In the genomic region with DNA sequence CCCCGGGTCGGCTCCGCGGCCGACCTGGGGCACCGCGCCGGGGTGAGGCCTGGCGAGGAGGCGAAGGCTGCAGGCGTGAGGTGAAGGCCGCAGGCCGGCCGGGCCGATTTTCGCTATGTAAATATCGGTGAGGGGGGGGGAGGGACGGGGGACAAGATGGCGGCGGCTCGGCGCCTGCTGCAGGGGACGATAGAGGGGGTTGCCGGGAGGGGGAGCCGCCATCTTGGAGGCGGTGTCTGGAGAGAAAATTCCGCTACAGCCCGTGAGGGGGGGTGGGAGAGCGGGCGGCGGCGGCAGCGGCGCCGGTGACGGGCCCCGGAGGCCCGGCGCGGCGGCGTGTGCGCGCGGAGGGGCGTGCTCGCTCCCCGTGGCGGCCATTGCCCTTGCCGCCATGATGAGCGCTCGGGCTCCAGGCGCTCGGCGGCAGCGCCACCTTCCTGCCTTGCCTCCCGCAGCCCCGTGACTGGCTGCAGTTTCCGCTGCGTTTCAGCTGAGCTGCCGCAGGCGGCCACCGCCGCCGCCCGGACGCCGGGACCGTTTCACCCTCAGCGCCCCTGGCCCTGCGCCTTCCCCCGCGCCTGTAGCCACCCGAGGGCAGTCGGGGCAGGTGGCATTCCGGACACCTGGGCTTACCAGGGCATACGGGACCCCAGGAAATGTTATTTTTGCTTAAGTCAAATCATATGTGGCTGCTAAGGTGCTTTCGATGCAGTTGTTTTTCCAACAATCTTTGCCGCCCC, we compare ENCODE assay signal across 8 cellular contexts.
DNase-seq lines count a peak whose midpoint lies in the region; ATAC-seq and TF ChIP-seq lines count a peak whose summit lies in the region.

No MANE protein-coding gene starts in this region.

- DNase-seq in AML-193 (lab: John Stamatoyannopoulos, UW) (peak; percentile 61 to 72), NCI-H446 (lab: John Stamatoyannopoulos, UW) (peak; percentile 43 to 86), left kidney (ENCODE audit: low read depth, low spot score) (peak; percentile 95)
- DNase-seq in activated CD4-positive, alpha-beta T cell treated with anti-CD3 and anti-CD28 coated beads for 4 hours, result peak; percentile 84 to 91
- peak; percentile 80 to 82 for DNase-seq in stimulated activated CD4-positive, alpha-beta T cell treated with anti-CD3 and anti-CD28 coated beads, Interleukin-2, amount 100 ng/mL, for 24 hours

- peak; percentile 74 for ATAC-seq in HG03175 (IDR thresholded peaks at IDR 0.05; ENCODE audit: unreplicated experiment)

- TF ChIP-seq POLR2A in GM18951 (IDR thresholded peaks at IDR 0.05; ENCODE audit: extremely low read depth, insufficient read depth, insufficient read length), result peak; percentile 60

- in situ Hi-C loops in GM18951 (cut with MboI; ENCODE audit: low sequenced_read_pairs, unreplicated experiment), result no loop called here

- H3K27ac ChIP-seq in cingulate gyrus (ENCODE audit: low read depth, low read length), result peak overlapping the region; percentile 97

Comparison
In these comparisons a context has a peak if more than half of its experiments do, and no peak if none do; other contexts are left out.
1. Peak in every context shown above with its lines: DNase-seq, ATAC-seq and H3K27ac ChIP-seq.